1 cellular context compared by ENCODE assay signal in genomic region chr5:102921341-102922047, GRCh38.
TF ChIP-seq lines count a peak whose summit lies in the region.

No MANE protein-coding gene starts in this region.

TF ChIP-seq in SK-N-SH, 30 proteins besides CTCF, POLR2A, EP300 and RAD21 (continued from another document):
- TF ChIP-seq IRF3 (IDR thresholded peaks at IDR 0.05; ENCODE audit: low read depth, low read length) = no peak
- TF ChIP-seq USF1 (IDR thresholded peaks at IDR 0.05; ENCODE audit: borderline replicate concordance, low read depth) = no peak
- no peak for TF ChIP-seq FOXM1 (IDR thresholded peaks at IDR 0.05; ENCODE audit: low read depth)
- TF ChIP-seq MXI1 (IDR thresholded peaks at IDR 0.05; ENCODE audit: low read depth, low read length) = no peak
- TF ChIP-seq FOSL2 (IDR thresholded peaks at IDR 0.05; ENCODE audit: borderline replicate concordance, low read depth) = peak; percentile 36; the same call in 1 of the 2 replicates
- TF ChIP-seq SIN3A (IDR thresholded peaks at IDR 0.05; ENCODE audit: borderline replicate concordance, low read depth, low read length) = no peak
- TF ChIP-seq FOXJ3 (CRISPR knock-in tag; IDR thresholded peaks at IDR 0.05) = no peak
- no peak for TF ChIP-seq REST (IDR thresholded peaks at IDR 0.05; ENCODE audit: low read depth, low read length)
- TF ChIP-seq CHD2 (IDR thresholded peaks at IDR 0.05; ENCODE audit: low read length, partially characterized antibody) = no peak
